8 cellular contexts compared by ENCODE assay signal in genomic region chr17:74960739-74961342, GRCh38. TPM values are rescaled to one million over a fixed set of nuclear protein-coding genes. Genes with fewer than 3 reads are reported as not detected.
A peak's percentile ranks its signal among the peaks of the same experiment; 100 is the strongest.
DNase-seq lines count a peak whose midpoint lies in the region; ATAC-seq and TF ChIP-seq lines count a peak whose summit lies in the region.

No MANE protein-coding gene starts in this region.

- H3K27ac ChIP-seq in SJSA1 = no peak overlapping the region

- H3K36me3 ChIP-seq in HAP-1 (replicated peaks) = no peaks in the 10 kb centered on the region
- H3K36me3 ChIP-seq in SJSA1 = no peaks in the 10 kb centered on the region
- no peaks in the 10 kb centered on the region for H3K36me3 ChIP-seq in mucosa of descending colon (ENCODE audit: low read depth)

- DNase-seq in AML-193 (lab: John Stamatoyannopoulos, UW) (peak; percentile 53 to 57), HAP-1 (ENCODE audit: low spot score in 2 of 2) (peak; percentile 77 to 88), SJSA1 (ENCODE audit: low read depth in 1 of 2, low spot score in 2 of 2) (peak; percentile 44 to 63), astrocyte of the spinal cord (ENCODE audit: low read depth, low spot score) (peak; percentile 18), mucosa of descending colon (peak in 2 of 3 donors; percentile 72 to 81), mesenteric fat pad (ENCODE audit: low spot score) (no peak)

- H3K4me3 ChIP-seq in HAP-1 (no peak overlapping the region), SJSA1 (no peak overlapping the region), astrocyte of the spinal cord (ENCODE audit: low read depth, low read length) (no peak overlapping the region), mucosa of descending colon (no peak overlapping the region)

- peak; percentile 73 for ATAC-seq in mucosa of descending colon
- ATAC-seq in GM18502 (IDR thresholded peaks at IDR 0.05; ENCODE audit: poor library complexity, unreplicated experiment) = no peak
- ATAC-seq in GM18861 (IDR thresholded peaks at IDR 0.05; ENCODE audit: unreplicated experiment) = no peak

- TF ChIP-seq CTCF in astrocyte of the spinal cord (IDR thresholded peaks at IDR 0.05; ENCODE audit: low read depth, low read length) (peak; percentile 53), mucosa of descending colon (IDR thresholded peaks at IDR 0.05) (no peak)

- in situ Hi-C loops in HAP-1 (cut with MboI; ENCODE audit: low sequenced_read_pairs) (loop anchor here (10.0 kb wide), 1 partner anchor 454 kb away; no protein-coding TSS in a partner anchor), astrocyte of the spinal cord (cut with HindIII; ENCODE audit: low sequenced_read_pairs) (no loop called here)

- H3K9me3 ChIP-seq in HAP-1 (no peaks in the 10 kb centered on the region), SJSA1 (replicated peaks) (no peaks in the 10 kb centered on the region), mucosa of descending colon (no peaks in the 10 kb centered on the region)

- H3K4me1 ChIP-seq in HAP-1 = peaks cover 3% of the 10 kb centered on the region
- H3K4me1 ChIP-seq in SJSA1 (replicated peaks) = no peaks in the 10 kb centered on the region
- H3K4me1 ChIP-seq in mucosa of descending colon (ENCODE audit: low read depth) = no peaks in the 10 kb centered on the region

- H3K27me3 ChIP-seq in HAP-1 (ENCODE audit: low read depth) = no peaks in the 10 kb centered on the region
- H3K27me3 ChIP-seq in SJSA1 (replicated peaks) = peaks cover 10% of the 10 kb centered on the region; the same call in 1 of the 2 replicates

- intact Hi-C loops in mucosa of descending colon (cut with DNase I, micrococcal nuclease) = no loop called here

RNA-seq across cellular contexts. Expression of gene HID1, which starts 11.7 kb away (rescaled TPM):
- total RNA-seq in SJSA1 (2014; rRNA removed; shearing (Covaris generic)) = 0.16 TPM in 1 of 2 replicates, not detected in the other
- total RNA-seq in mucosa of descending colon (10 to 100 TPM; 29.9 to 56.9 (median 47.4) TPM), mesenteric fat pad (14.4 TPM)

RNA-seq across cellular contexts. Expression of gene OTOP3, which starts 25.1 kb away (rescaled TPM):
- not detected in 2 replicates for total RNA-seq in SJSA1 (2014; rRNA removed; shearing (Covaris generic))
- 1 to 10 TPM in 2 of 3 donors, under 1 TPM in 1; 0.38 to 2.8 (median 1.5) TPM for total RNA-seq in mucosa of descending colon
- total RNA-seq in mesenteric fat pad = not detected

RNA-seq across cellular contexts. Expression of gene CDR2L, which starts 26.6 kb away (rescaled TPM):
- 9.6 and 14.7 TPM in 2 replicates for total RNA-seq in SJSA1 (2014; rRNA removed; shearing (Covaris generic))
- 10 to 100 TPM in 1 of 3 donors, 1 to 10 TPM in 2; 2.2 to 14.0 (median 3.1) TPM for total RNA-seq in mucosa of descending colon
- 29.9 TPM for total RNA-seq in mesenteric fat pad

RNA-seq across cellular contexts. Expression of gene OTOP2, which starts 36.8 kb away (rescaled TPM):
- total RNA-seq in SJSA1 (2014; rRNA removed; shearing (Covaris generic)) = not detected in 2 replicates
- 100 to 1,000 TPM in 1 of 3 donors, 10 to 100 TPM in 2; 15.3 to 135 (median 54.0) TPM for total RNA-seq in mucosa of descending colon
- total RNA-seq in mesenteric fat pad = not detected

RNA-seq across cellular contexts. Expression of gene USH1G, which starts 37.8 kb away (rescaled TPM):
- not detected in 2 replicates for total RNA-seq in SJSA1 (2014; rRNA removed; shearing (Covaris generic))
- total RNA-seq in mucosa of descending colon (not detected), mesenteric fat pad (not detected)

Comparison
In these comparisons a context has a peak if more than half of its experiments do, and no peak if none do; other contexts are left out.
1. RNA of gene HID1, which starts 11.7 kb away (total RNA-seq): 29.9 to 56.9 TPM in mucosa of descending colon and 14.4 TPM in mesenteric fat pad (single experiment); 0.16 TPM in SJSA1; every median in the first group is over 10 times any median in the second.